Comparison of ENCODE assay signal across 9 cellular contexts in the genomic region with DNA sequence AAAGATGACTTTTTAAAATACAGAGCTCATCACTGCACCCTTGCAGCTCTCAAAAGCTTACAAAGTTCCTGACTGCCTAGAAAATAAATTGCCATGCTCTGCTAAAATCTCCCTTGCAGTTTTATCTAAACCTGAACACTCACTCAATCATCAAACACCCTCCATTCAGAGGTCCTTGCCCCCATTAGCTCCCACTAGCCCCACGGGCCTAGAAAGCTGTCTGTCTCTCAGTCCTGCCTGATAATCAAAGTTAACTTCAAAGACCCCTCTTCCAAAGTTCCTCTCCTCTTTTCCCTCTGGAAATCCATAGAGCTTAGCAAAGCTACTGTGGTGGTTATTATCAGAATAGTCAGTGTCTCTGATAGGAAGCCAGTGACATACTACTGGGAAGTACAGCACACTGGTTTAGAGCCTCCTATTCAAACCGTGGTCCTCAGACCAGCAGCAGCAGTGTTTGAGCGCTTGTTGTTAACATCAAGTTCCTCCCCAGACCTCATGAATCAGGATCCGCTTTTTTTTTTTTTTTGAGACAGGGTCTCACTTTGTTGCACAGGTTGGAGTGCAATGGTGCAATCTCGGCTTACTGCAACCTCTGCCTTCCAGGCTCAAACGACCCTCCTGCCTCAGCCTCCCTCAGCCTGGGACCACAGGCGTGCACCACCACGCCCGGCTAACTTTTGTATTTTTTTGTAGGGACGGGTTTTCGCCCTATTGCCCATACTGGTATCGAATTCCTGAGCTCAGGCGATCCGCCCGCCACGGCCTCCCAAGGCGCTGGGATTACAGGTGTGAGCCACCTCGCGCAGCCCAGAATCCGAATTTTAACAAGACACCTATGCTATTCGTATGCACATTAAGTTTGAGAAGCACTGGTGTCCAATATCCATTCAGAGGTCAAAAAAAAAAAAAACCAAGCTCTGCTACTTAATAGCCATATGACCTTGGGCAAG. TPM values are rescaled to one million over a fixed set of nuclear protein-coding genes. Genes with fewer than 3 reads are reported as not detected.
DNase-seq lines count a peak whose midpoint lies in the region; ATAC-seq, FAIRE-seq and TF ChIP-seq lines count a peak whose summit lies in the region.
"Had no signal": no experiment of that assay in that cellular context is flagged by ENCODE, and none has a peak within 500 bp of the region (broad histone marks: within the 10 kb centered on the region; RNA-seq: fewer than 3 reads in every experiment).

No MANE protein-coding gene starts in this region.

- peak overlapping the region; percentile 85 for H3K4me2 ChIP-seq in skeletal muscle satellite cell (ENCODE audit: low read length)

- no peak for FAIRE-seq in D721Med (lab: Jason Lieb, UNC)

- H3K4me3 ChIP-seq in HAP-1 (peak overlapping the region; percentile 90), fibroblast of villous mesenchyme (ENCODE audit: low read depth, low read length) (peak overlapping the region; percentile 96), skeletal muscle satellite cell (ENCODE audit: low read length) (peak overlapping the region; percentile 91)

- H3K4me1 ChIP-seq in HAP-1 (peaks cover 14% of the 10 kb centered on the region), skeletal muscle satellite cell (ENCODE audit: control insufficient read depth, insufficient read depth, low read length) (peaks cover 35% of the 10 kb centered on the region)

- peaks cover 53 to 70% (median 61%) of the 10 kb centered on the region in 3 donors for H3K4me1 Mint-ChIP-seq in T-cell

- peak overlapping the region; percentile 87 to 95 (median 93) for H3K4me3 Mint-ChIP-seq in T-cell

- H3K9me3 ChIP-seq in HAP-1 (no peaks in the 10 kb centered on the region), skeletal muscle satellite cell (replicated peaks; ENCODE audit: low read length) (no peaks in the 10 kb centered on the region)

- CTCF ChIA-PET in T-cell (lab: Charles Lee): interaction anchor here (0.5 to 1.4 kb wide), 9 partner anchors 32 to 837 kb away, joined by 3 to 7 read pairs (median 3); a partner anchor contains a TSS

- no peaks in the 10 kb centered on the region for H3K27me3 Mint-ChIP-seq in T-cell

- H3K9me3 Mint-ChIP-seq in T-cell: no peaks in the 10 kb centered on the region

- no peak for ATAC-seq in T-cell (replicated peaks in 1 of 4)
- no peak for ATAC-seq in GM21825 (IDR thresholded peaks at IDR 0.05; ENCODE audit: unreplicated experiment)

- H3K36me3 ChIP-seq in HAP-1 (replicated peaks): peaks cover 15% of the 10 kb centered on the region
- H3K36me3 ChIP-seq in skeletal muscle satellite cell (ENCODE audit: insufficient read depth, low read length): peaks cover 6% of the 10 kb centered on the region

- POLR2A ChIA-PET in T-cell (lab: Charles Lee): interaction anchor here (0.6 to 0.9 kb wide), 3 partner anchors 61 to 128 kb away, joined by 3 read pairs; a partner anchor contains a TSS

- H3K36me3 Mint-ChIP-seq in T-cell: peaks cover 6% of the 10 kb centered on the region

- H3K9ac ChIP-seq in skeletal muscle satellite cell (ENCODE audit: low read depth, low read length): peak overlapping the region; percentile 95

- H3K27me3 ChIP-seq in HAP-1 (ENCODE audit: low read depth) (no peaks in the 10 kb centered on the region), skeletal muscle satellite cell (ENCODE audit: control insufficient read depth, insufficient read depth, low read length) (no peaks in the 10 kb centered on the region)

- TF ChIP-seq CTCF in fibroblast of villous mesenchyme (IDR thresholded peaks at IDR 0.05; ENCODE audit: insufficient read depth, low read depth, low read length): no peak
- TF ChIP-seq CTCF in D721Med (IDR thresholded peaks at IDR 0.05; ENCODE audit: insufficient read depth, missing control alignments): no peak

- DNase-seq in HAP-1 (ENCODE audit: low spot score in 2 of 2) (peak in 1 of 2 experiments; percentile 27), T-cell (no peak), fibroblast of villous mesenchyme (ENCODE audit: low read depth) (peak; percentile 7), COLO668 (lab: John Stamatoyannopoulos, UW; ENCODE audit: unreplicated experiment) (no peak), D721Med (ENCODE audit: insufficient read length, low spot score) (no peak)
- no peak for DNase-seq in activated CD4-positive, alpha-beta T cell treated with anti-CD3 and anti-CD28 coated beads for 4 hours
- DNase-seq: NCI-H510A treated with DMSO at 0.1 percent for 48 hours had no signal

- in situ Hi-C loops in HAP-1 (cut with MboI; ENCODE audit: low sequenced_read_pairs): loop anchor here (25.0 kb wide), 1 partner anchor 484 kb away; a partner anchor contains a TSS

- peak overlapping the region; percentile 63 to 98 for H3K27ac Mint-ChIP-seq in T-cell

RNA-seq across cellular contexts. Expression of a gene that starts 1.2 kb away (rescaled TPM):
- total RNA-seq in T-cell (10 to 100 TPM; 40.8 to 93.8 (median 88.1) TPM), fibroblast of villous mesenchyme (120 and 179 TPM in 2 replicates)
- 123 and 170 TPM in 2 replicates for total RNA-seq in skeletal muscle satellite cell (2012; rRNA removed)

RNA-seq across cellular contexts. Expression of a gene that starts 14.8 kb away (rescaled TPM):
- total RNA-seq in T-cell: not detected
- total RNA-seq in fibroblast of villous mesenchyme: not detected in 2 replicates
- not detected in 2 replicates for total RNA-seq in skeletal muscle satellite cell (2012; rRNA removed)

RNA-seq across cellular contexts. Expression of a gene that starts 55.4 kb away (rescaled TPM):
- total RNA-seq in T-cell (under 1 TPM in 3 of 5 donors, not detected in 2; 0.18 to 0.30 (median 0.23) TPM), fibroblast of villous mesenchyme (0.97 and 4.3 TPM in 2 replicates)
- total RNA-seq in skeletal muscle satellite cell (2012; rRNA removed): 0.87 and 1.5 TPM in 2 replicates
